In genomic region chr18:9353596-9353995, GRCh38 we compare ENCODE assay signal across 1 cellular context.
TF ChIP-seq lines count a peak whose summit lies in the region.

No MANE protein-coding gene starts in this region.

TF ChIP-seq in IMR-90, 13 proteins besides CTCF, POLR2A, EP300 and RAD21:
- TF ChIP-seq MXI1 (IDR thresholded peaks at IDR 0.05; ENCODE audit: borderline replicate concordance, low read depth, low read length), result no peak
